In genomic region chr17:58330997-58331814, GRCh38 we compare ENCODE assay signal across 9 cellular contexts. TPM values are rescaled to one million over a fixed set of nuclear protein-coding genes. Genes with fewer than 3 reads are reported as not detected.
DNase-seq lines count a peak whose midpoint lies in the region; ATAC-seq and TF ChIP-seq lines count a peak whose summit lies in the region.
"Had no signal": no experiment of that assay in that cellular context is flagged by ENCODE, and none has a peak within 500 bp of the region (broad histone marks: within the 10 kb centered on the region; RNA-seq: fewer than 3 reads in every experiment).

No MANE protein-coding gene starts in this region.

- peak overlapping the region; percentile 98 for H3K4me2 ChIP-seq in MM.1S (ENCODE audit: low read depth, low read length)

- H3K9ac ChIP-seq in MM.1S (ENCODE audit: low read length), result peak overlapping the region; percentile 99

- H3K4me3 ChIP-seq in MM.1S (ENCODE audit: low read length) (peak overlapping the region; percentile 100), left ventricle myocardium inferior (peak overlapping the region; percentile 55)

- H3K27me3 ChIP-seq in MM.1S (replicated peaks; ENCODE audit: insufficient read depth, low read length), result no peaks in the 10 kb centered on the region
- peaks cover 72% of the 10 kb centered on the region for H3K27me3 ChIP-seq in left ventricle myocardium inferior (ENCODE audit: low read depth)

- H3K27ac ChIP-seq in MM.1S (ENCODE audit: low read length), result peak overlapping the region; percentile 100
- peak overlapping the region; percentile 43 for H3K27ac ChIP-seq in left ventricle myocardium inferior (replicated peaks)

- DNase-seq in MM.1S (peak; percentile 74), activated T-cell treated with anti-CD3 and anti-CD28 coated beads for 1 hour (ENCODE audit: low read depth) (peak; percentile 70), left ventricle myocardium inferior (peak; percentile 23), NCI-H128 (lab: John Stamatoyannopoulos, UW; ENCODE audit: unreplicated experiment) (no peak), kidney tubule cell (ENCODE audit: low spot score) (no peak)
- peak; percentile 79 to 85 for DNase-seq in stimulated activated CD4-positive, alpha-beta T cell treated with anti-CD3 and anti-CD28 coated beads, Interleukin-4, amount 100 ng/mL, for 4 hours

- intact Hi-C loops in left ventricle myocardium inferior (cut with micrococcal nuclease), result no loop called here

- H3F3A ChIP-seq in MM.1S (ENCODE audit: insufficient read depth, low read length), result peaks cover 96% of the 10 kb centered on the region

- H3K4me1 ChIP-seq in MM.1S (ENCODE audit: low read length) (peaks cover 60% of the 10 kb centered on the region), left ventricle myocardium inferior (peaks cover 4% of the 10 kb centered on the region)

- peaks cover 57% of the 10 kb centered on the region for H3K79me2 ChIP-seq in MM.1S (ENCODE audit: low read length)

- no peak overlapping the region for H2AFZ ChIP-seq in MM.1S (ENCODE audit: low read length)

- H4K20me1 ChIP-seq in MM.1S (ENCODE audit: insufficient read depth, low read length), result peaks cover 17% of the 10 kb centered on the region; the same call in 1 of the 2 replicates

- ATAC-seq in HG03342 (IDR thresholded peaks at IDR 0.05; ENCODE audit: unreplicated experiment) (no peak), GM18511 (IDR thresholded peaks at IDR 0.05; ENCODE audit: unreplicated experiment) (no peak)

- no peaks in the 10 kb centered on the region for H3K9me2 ChIP-seq in MM.1S (replicated peaks; ENCODE audit: insufficient read depth, low read length)

- no peaks in the 10 kb centered on the region for H3K9me3 ChIP-seq in MM.1S (replicated peaks; ENCODE audit: insufficient read depth, low read length)
- H3K9me3 ChIP-seq in left ventricle myocardium inferior (replicated peaks), result no peaks in the 10 kb centered on the region

- TF ChIP-seq CTCF in MM.1S (IDR thresholded peaks at IDR 0.05; ENCODE audit: low read length) (no peak), left ventricle myocardium inferior (IDR thresholded peaks at IDR 0.05; ENCODE audit: borderline replicate concordance) (no peak)

- H3K36me3 ChIP-seq in MM.1S (replicated peaks; ENCODE audit: insufficient read depth, low read length), result peaks cover 16% of the 10 kb centered on the region
- H3K36me3 ChIP-seq in left ventricle myocardium inferior, result no peaks in the 10 kb centered on the region

RNA-seq across cellular contexts. Expression of gene TSPOAP1, which starts 2.6 kb away (rescaled TPM):
- total RNA-seq in left ventricle myocardium inferior, result 12.8 TPM
- total RNA-seq: NCI-H460 had no signal

RNA-seq across cellular contexts. Expression of gene SUPT4H1, which starts 20.8 kb away (rescaled TPM):
- total RNA-seq in left ventricle myocardium inferior, result 55.2 TPM

RNA-seq across cellular contexts. Expression of gene MPO, which starts 50.5 kb away (rescaled TPM):
- 0.05 TPM for total RNA-seq in left ventricle myocardium inferior
- total RNA-seq: NCI-H460 had no signal

Comparison
In these comparisons a context has a peak if more than half of its experiments do, and no peak if none do; other contexts are left out.
1. DNase-seq: peak in MM.1S (single experiment), activated T-cell treated with anti-CD3 and anti-CD28 coated beads for 1 hour (single experiment), left ventricle myocardium inferior (single experiment) and stimulated activated CD4-positive, alpha-beta T cell treated with anti-CD3 and anti-CD28 coated beads, Interleukin-4, amount 100 ng/mL, for 4 hours (2 of 2); none in NCI-H128 (single experiment) and kidney tubule cell (single experiment).